ENCODE assay signal across 9 cellular contexts in the genomic region with DNA sequence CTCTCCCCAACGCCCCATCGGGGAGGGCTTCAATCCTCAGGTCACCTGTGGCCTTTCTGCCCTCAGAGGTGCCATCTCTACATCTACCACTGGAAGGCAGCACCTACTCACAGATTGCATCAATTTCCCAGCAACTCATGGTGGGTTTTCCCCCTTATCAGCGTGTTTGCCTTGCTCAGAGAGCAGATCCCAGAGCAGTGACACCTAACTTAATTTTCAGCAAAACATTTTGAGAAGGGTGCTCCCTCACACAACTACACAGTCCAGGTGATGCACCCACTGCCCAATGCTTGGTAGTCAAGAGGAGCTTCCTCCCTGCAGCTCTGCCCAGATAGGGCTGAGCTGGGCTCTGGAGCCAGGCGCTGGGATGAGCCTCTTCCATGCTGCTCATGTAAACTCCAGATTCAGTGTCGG. TPM values are rescaled to one million over a fixed set of nuclear protein-coding genes. Genes with fewer than 3 reads are reported as not detected.
A peak's percentile ranks its signal among the peaks of the same experiment; 100 is the strongest.
DNase-seq lines count a peak whose midpoint lies in the region; ATAC-seq, FAIRE-seq and TF ChIP-seq lines count a peak whose summit lies in the region.
"Had no signal": no experiment of that assay in that cellular context is flagged by ENCODE, and none has a peak within 500 bp of the region (broad histone marks: within the 10 kb centered on the region; RNA-seq: fewer than 3 reads in every experiment).

No MANE protein-coding gene starts in this region.

- POLR2A ChIA-PET in activated CD4-positive, alpha-beta T cell treated with anti-CD3 and anti-CD28 coated beads for 36 hours (lab: Charles Lee) = no interaction called here

- H3K36me3 Mint-ChIP-seq in activated CD4-positive, alpha-beta T cell treated with anti-CD3 and anti-CD28 coated beads for 36 hours (ENCODE audit: low read depth) = no peaks in the 10 kb centered on the region

- intact Hi-C loops in activated CD4-positive, alpha-beta T cell treated with anti-CD3 and anti-CD28 coated beads for 36 hours (cut with DNase I, micrococcal nuclease) = loop anchor here in 1 of 2 experiments (1.0 kb wide), 1 partner anchor 620 kb away; no protein-coding TSS in a partner anchor
- intact Hi-C loops in right lobe of liver (cut with DNase I) = no loop called here
- intact Hi-C loops in lower leg skin (cut with DNase I; ENCODE audit: low total_unique reads) = no loop called here

- H3K9ac ChIP-seq in NT2/D1 (ENCODE audit: insufficient read length, low read depth) = no peak overlapping the region

- peaks cover 15% of the 10 kb centered on the region for H3K27me3 Mint-ChIP-seq in activated CD4-positive, alpha-beta T cell treated with anti-CD3 and anti-CD28 coated beads for 36 hours

- H3K4me3 ChIP-seq in NT2/D1 (ENCODE audit: insufficient read length, low read depth) (no peak overlapping the region), right lobe of liver (no peak overlapping the region), lower leg skin (ENCODE audit: low read depth, poor library complexity, severe bottlenecking) (no peak overlapping the region)

- peak; percentile 48 for DNase-seq in activated CD4-positive, alpha-beta T cell treated with anti-CD3 and anti-CD28 coated beads for 36 hours
- no peak for DNase-seq in activated CD4-positive, alpha-beta T cell treated with anti-CD3 and anti-CD28 coated beads for 4 hours
- DNase-seq in NT2/D1 (ENCODE audit: low read depth, low spot score) = peak; percentile 23
- no peak for DNase-seq in right lobe of liver
- no peak for DNase-seq in lower leg skin (ENCODE audit: low spot score in 2 of 2)
- no peak for DNase-seq in H54 (ENCODE audit: insufficient read length, low spot score)
- DNase-seq in substantia nigra (lab: John Stamatoyannopoulos, UW) = no peak

- H3K27ac ChIP-seq in right lobe of liver (no peak overlapping the region), substantia nigra (ENCODE audit: low read depth, low read length, poor library complexity, severe bottlenecking) (no peak overlapping the region)

- TF ChIP-seq CTCF in right lobe of liver (IDR thresholded peaks at IDR 0.05) = peak; percentile 16 to 25 (median 18)
- no peak for TF ChIP-seq CTCF in lower leg skin (IDR thresholded peaks at IDR 0.05)

- H3K36me3 ChIP-seq in NT2/D1 (ENCODE audit: insufficient read depth, insufficient read length, low read length) = no peaks in the 10 kb centered on the region
- H3K36me3 ChIP-seq in right lobe of liver = peaks cover 0 to 72% (median 37%) of the 10 kb centered on the region in 4 donors

- H3K27me3 ChIP-seq in NT2/D1 (ENCODE audit: insufficient read depth, insufficient read length) (no peaks in the 10 kb centered on the region), right lobe of liver (no peaks in the 10 kb centered on the region)

- H3K4me1 ChIP-seq in NT2/D1 (ENCODE audit: insufficient read depth, insufficient read length) (no peaks in the 10 kb centered on the region), right lobe of liver (no peaks in the 10 kb centered on the region)

- FAIRE-seq in H54 (lab: Jason Lieb, UNC) = no peak

- no peak overlapping the region for H3K4me3 Mint-ChIP-seq in activated CD4-positive, alpha-beta T cell treated with anti-CD3 and anti-CD28 coated beads for 36 hours

- CTCF ChIA-PET in activated CD4-positive, alpha-beta T cell treated with anti-CD3 and anti-CD28 coated beads for 36 hours (lab: Charles Lee) = interaction anchor here (1.0 to 3.0 kb wide), 2 partner anchors 17 to 623 kb away, joined by 3 to 13 read pairs; no protein-coding TSS in a partner anchor

- H3K27ac Mint-ChIP-seq in activated CD4-positive, alpha-beta T cell treated with anti-CD3 and anti-CD28 coated beads for 36 hours = no peak overlapping the region

- peak; percentile 51 for ATAC-seq in activated CD4-positive, alpha-beta T cell treated with anti-CD3 and anti-CD28 coated beads for 36 hours
- ATAC-seq in HG02623 (IDR thresholded peaks at IDR 0.05; ENCODE audit: unreplicated experiment) = peak; percentile 82
- peak; percentile 18 to 47 (median 27) for ATAC-seq in right lobe of liver

- H3K9me3 Mint-ChIP-seq in activated CD4-positive, alpha-beta T cell treated with anti-CD3 and anti-CD28 coated beads for 36 hours (ENCODE audit: low read depth) = peaks cover 4% of the 10 kb centered on the region

- H3K9me3 ChIP-seq in NT2/D1 (ENCODE audit: insufficient read depth, low read length) = no peaks in the 10 kb centered on the region
- H3K9me3 ChIP-seq in right lobe of liver = no peaks in the 10 kb centered on the region

- H3K4me1 Mint-ChIP-seq in activated CD4-positive, alpha-beta T cell treated with anti-CD3 and anti-CD28 coated beads for 36 hours = no peaks in the 10 kb centered on the region

- no peak for TF ChIP-seq POLR2A in right lobe of liver (IDR thresholded peaks at IDR 0.05)
- TF ChIP-seq POLR2A in lower leg skin (IDR thresholded peaks at IDR 0.05) = no peak
- TF ChIP-seq POLR2A in H54 (IDR thresholded peaks at IDR 0.05; ENCODE audit: low read depth, low read length) = no peak

- 41% methylated on average over 5 of the region's 5 CpGs for WGBS in right lobe of liver (ENCODE audit: insufficient coverage, low coverage, low lambda C conversion rate, missing lambda C conversion rate)
- 17 to 42% methylated on average over 5 of the region's 5 CpGs for WGBS in lower leg skin, 2 donors

RNA-seq across cellular contexts. Expression of a gene that starts 48.2 kb away (rescaled TPM):
- total RNA-seq in activated CD4-positive, alpha-beta T cell treated with anti-CD3 and anti-CD28 coated beads for 36 hours = not detected
- total RNA-seq in right lobe of liver (1,000 to 10,000 TPM in 4 of 6 experiments, 100 to 1,000 TPM in 2; 756 to 3,432 (median 1,885) TPM), lower leg skin (not detected)
- total RNA-seq: renal cortical epithelial cell had no signal

Comparison
In these comparisons a context has a peak if more than half of its experiments do, and no peak if none do; other contexts are left out.
1. DNase-seq: peak in activated CD4-positive, alpha-beta T cell treated with anti-CD3 and anti-CD28 coated beads for 36 hours (single experiment) and NT2/D1 (single experiment); none in activated CD4-positive, alpha-beta T cell treated with anti-CD3 and anti-CD28 coated beads for 4 hours (0 of 2), right lobe of liver (0 of 3), lower leg skin (0 of 2), H54 (single experiment) and substantia nigra (0 of 49).
2. ATAC-seq: peak in every context shown above with its lines; median percentile 82 in HG02623; 51 in activated CD4-positive, alpha-beta T cell treated with anti-CD3 and anti-CD28 coated beads for 36 hours; 27 in right lobe of liver.
3. CTCF ChIP-seq: peak in right lobe of liver (4 of 4); none in lower leg skin (0 of 3).
4. RNA of a gene that starts 48.2 kb away (total RNA-seq): 756 to 3,432 TPM in right lobe of liver; not detected in activated CD4-positive, alpha-beta T cell treated with anti-CD3 and anti-CD28 coated beads for 36 hours and not detected in lower leg skin; every median in the first group is over 100 times any median in the second.